Comparison of ENCODE assay signal across 28 cellular contexts in the genomic region with DNA sequence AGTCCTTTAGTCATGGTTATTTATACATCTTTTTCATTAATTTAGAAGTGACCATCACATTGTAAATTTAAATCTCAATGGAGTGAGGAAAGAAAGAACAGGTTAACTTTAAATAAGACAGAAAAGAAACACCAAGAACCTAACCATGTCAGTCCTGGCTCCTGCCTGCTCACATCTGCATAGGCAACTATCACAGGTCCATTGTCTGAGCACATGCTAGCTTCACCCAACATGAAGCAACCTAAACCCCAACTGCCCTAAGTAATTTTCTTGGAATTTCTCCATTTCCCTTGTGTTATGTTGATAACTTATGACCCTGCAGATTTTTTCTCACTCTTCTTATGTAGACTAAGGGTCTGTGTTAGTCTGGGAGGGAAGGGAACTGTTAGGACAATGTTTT.
"Had no signal": no experiment of that assay in that cellular context is flagged by ENCODE, and none has a peak within 500 bp of the region (broad histone marks: within the 10 kb centered on the region; RNA-seq: fewer than 3 reads in every experiment).

No MANE protein-coding gene starts in this region.

- H3K4me1 Mint-ChIP-seq: mesothelial cell of epicardium; naive B cell; natural killer cell; nephron progenitor cell; stimulated activated memory B cell treated with anti-CD40 and anti-IgM and Interleukin-4, amounts not matched to agents 10 μg/mL and 1 μg/mL and 100 μg/mL, for 72 hours; stimulated activated naive CD8-positive, alpha-beta T cell treated with anti-CD3 and anti-CD28 coated beads, Interleukin-15, amount 100 ng/mL, for 72 hours had no signal

- H3K9me3 Mint-ChIP-seq: mesothelial cell of epicardium; nephron progenitor cell; stimulated activated memory B cell treated with anti-CD40 and anti-IgM and Interleukin-4, amounts not matched to agents 10 μg/mL and 1 μg/mL and 100 μg/mL, for 72 hours; type B pancreatic cell had no signal

- H3K4me3 ChIP-seq: left ventricle myocardium inferior, lung, pancreas, prostate gland, skin epidermis, tibial nerve, uterus had no signal

- FAIRE-seq: pancreas had no signal

- H3K4me1 ChIP-seq: left ventricle myocardium inferior, pancreas, prostate gland, tibial nerve, uterus had no signal

- DNase-seq: hypothalamus; islet precursor cell; left ventricle myocardium inferior; mesendoderm; naive B cell; natural killer cell; nephron progenitor cell; nucleus accumbens; pancreas; posterior cingulate gyrus; retina; right cardiac atrium; stimulated activated CD4-positive, alpha-beta T cell treated with anti-CD3 and anti-CD28 coated beads, Interleukin-12 subunit alpha, Interleukin-12 subunit beta, amount 100 ng/mL, for 4 hours; stimulated activated CD4-positive, alpha-beta T cell treated with anti-CD3 and anti-CD28 coated beads, Interleukin-2, amount 100 ng/mL, for 48 hours; stimulated activated CD4-positive, alpha-beta T cell treated with anti-CD3 and anti-CD28 coated beads, Interleukin-4, amount 100 ng/mL, for 4 hours; stimulated activated CD8-positive, alpha-beta memory T cell treated with anti-CD3 and anti-CD28 coated beads, Interleukin-4, amount 100 ng/mL, for 48 hours; stimulated activated naive CD4-positive, alpha-beta T cell treated with Interleukin-2 at 50 U/mL for 16 hours; stimulated activated naive CD8-positive, alpha-beta T cell treated with anti-CD3 and anti-CD28 coated beads, Interleukin-15, amount 100 ng/mL, for 72 hours; substantia nigra; uterus had no signal

- H3K36me3 Mint-ChIP-seq: mesothelial cell of epicardium; naive B cell; natural killer cell; stimulated activated memory B cell treated with anti-CD40 and anti-IgM and Interleukin-4, amounts not matched to agents 10 μg/mL and 1 μg/mL and 100 μg/mL, for 72 hours; type B pancreatic cell had no signal

- H3K9me3 ChIP-seq: pancreas, prostate gland, tibial nerve, uterus had no signal

- H3K4me3 Mint-ChIP-seq: mesothelial cell of epicardium; naive B cell; natural killer cell; nephron progenitor cell; stimulated activated memory B cell treated with anti-CD40 and anti-IgM and Interleukin-4, amounts not matched to agents 10 μg/mL and 1 μg/mL and 100 μg/mL, for 72 hours; stimulated activated naive CD8-positive, alpha-beta T cell treated with anti-CD3 and anti-CD28 coated beads, Interleukin-15, amount 100 ng/mL, for 72 hours; type B pancreatic cell had no signal

- H3K27me3 Mint-ChIP-seq: naive B cell; stimulated activated memory B cell treated with anti-CD40 and anti-IgM and Interleukin-4, amounts not matched to agents 10 μg/mL and 1 μg/mL and 100 μg/mL, for 72 hours; stimulated activated naive CD8-positive, alpha-beta T cell treated with anti-CD3 and anti-CD28 coated beads, Interleukin-15, amount 100 ng/mL, for 72 hours; type B pancreatic cell had no signal

- H3K36me3 ChIP-seq: left ventricle myocardium inferior, pancreas, prostate gland, tibial nerve, uterus had no signal

- H3K27me3 ChIP-seq: pancreas, tibial nerve, uterus had no signal

- H3K27ac ChIP-seq: left ventricle myocardium inferior, pancreas, prostate gland, skin epidermis, tibial nerve, uterus had no signal

- H3K27ac Mint-ChIP-seq: mesothelial cell of epicardium; naive B cell; natural killer cell; nephron progenitor cell; stimulated activated memory B cell treated with anti-CD40 and anti-IgM and Interleukin-4, amounts not matched to agents 10 μg/mL and 1 μg/mL and 100 μg/mL, for 72 hours; stimulated activated naive CD8-positive, alpha-beta T cell treated with anti-CD3 and anti-CD28 coated beads, Interleukin-15, amount 100 ng/mL, for 72 hours; type B pancreatic cell had no signal

- ATAC-seq: natural killer cell; pancreas; right cardiac atrium; sciatic nerve; stimulated activated memory B cell treated with anti-CD40 and anti-IgM and Interleukin-4, amounts not matched to agents 10 μg/mL and 1 μg/mL and 100 μg/mL, for 72 hours; stimulated activated naive CD8-positive, alpha-beta T cell treated with anti-CD3 and anti-CD28 coated beads, Interleukin-15, amount 100 ng/mL, for 72 hours had no signal
